Comparison of ENCODE assay signal across 13 cellular contexts in genomic region chr1:160127865-160128523, GRCh38. TPM values are rescaled to one million over a fixed set of nuclear protein-coding genes. Genes with fewer than 3 reads are reported as not detected.
A peak's percentile ranks its signal among the peaks of the same experiment; 100 is the strongest.
DNase-seq lines count a peak whose midpoint lies in the region; ATAC-seq lines count a peak whose summit lies in the region.
"Had no signal": no experiment of that assay in that cellular context is flagged by ENCODE, and none has a peak within 500 bp of the region (broad histone marks: within the 10 kb centered on the region; RNA-seq: fewer than 3 reads in every experiment).

No MANE protein-coding gene starts in this region.

- H3K4me3 ChIP-seq in MG63: no peak overlapping the region
- H3K4me3 ChIP-seq: suprapubic skin had no signal

- H3K36me3 ChIP-seq in MG63: no peaks in the 10 kb centered on the region
- H3K36me3 ChIP-seq: suprapubic skin had no signal

- H3K9me3 ChIP-seq in MG63: no peaks in the 10 kb centered on the region
- H3K9me3 ChIP-seq: suprapubic skin had no signal

- peak; percentile 86 for DNase-seq in AG20443 (ENCODE audit: low spot score)
- DNase-seq in MG63: peak; percentile 58
- DNase-seq in dedifferentiated amniotic fluid mesenchymal stem cell (ENCODE audit: extremely low spot score): peak; percentile 31
- DNase-seq in myocyte (ENCODE audit: low read depth): peak; percentile 97
- no peak for DNase-seq in mucosa of gallbladder (ENCODE audit: low spot score)
- no peak for DNase-seq in NCI-H1436 treated with DMSO at 0.1 percent for 48 hours (lab: John Stamatoyannopoulos, UW)
- DNase-seq: activated naive CD4-positive, alpha-beta T cell treated with anti-CD3 and anti-CD28 coated beads, Interleukin-2, amount 10 ng/mL, durations not matched to agents 7 days and 5 days; CD4-positive, alpha-beta memory T cell; NCI-H1105 treated with DMSO at 0.1 percent for 48 hours had no signal

- H3K27me3 ChIP-seq in MG63: no peaks in the 10 kb centered on the region
- H3K27me3 ChIP-seq: suprapubic skin had no signal

- ATAC-seq in GM21576 (IDR thresholded peaks at IDR 0.05; ENCODE audit: unreplicated experiment) (no peak), GM21825 (IDR thresholded peaks at IDR 0.05; ENCODE audit: unreplicated experiment) (no peak)

RNA-seq across cellular contexts. Expression of gene ATP1A2, which starts 12.4 kb away (rescaled TPM):
- total RNA-seq in MG63 (2014; rRNA removed; shearing (Covaris generic); ENCODE audit: low replicate concordance): not detected in 2 replicates
- total RNA-seq in myocyte (28.2 and 60.4 TPM in 2 replicates), mucosa of gallbladder (18.6 TPM)
- 46.7 TPM for polyA plus RNA-seq in myocyte (2012)
- total RNA-seq: CD4-positive, alpha-beta memory T cell had no signal
- polyA plus RNA-seq: CD4-positive, alpha-beta memory T cell had no signal

RNA-seq across cellular contexts. Expression of gene ATP1A4, which starts 23.4 kb away (rescaled TPM):
- not detected in 2 replicates for total RNA-seq in MG63 (2014; rRNA removed; shearing (Covaris generic); ENCODE audit: low replicate concordance)
- 0.10 and 0.19 TPM in 2 replicates for total RNA-seq in myocyte
- polyA plus RNA-seq in myocyte (2012): 0.16 TPM
- 0.43 TPM for total RNA-seq in mucosa of gallbladder
- total RNA-seq: CD4-positive, alpha-beta memory T cell; suprapubic skin had no signal
- polyA plus RNA-seq: CD4-positive, alpha-beta memory T cell had no signal

RNA-seq across cellular contexts. Expression of gene IGSF8, which starts 29.6 kb away (rescaled TPM):
- 18.0 and 20.2 TPM in 2 replicates for total RNA-seq in MG63 (2014; rRNA removed; shearing (Covaris generic); ENCODE audit: low replicate concordance)
- 27.9 and 33.5 TPM in 2 replicates for total RNA-seq in myocyte
- polyA plus RNA-seq in myocyte (2012): 42.5 TPM
- 81.7 TPM for total RNA-seq in mucosa of gallbladder

RNA-seq across cellular contexts. Expression of gene KCNJ9, which starts 46.7 kb away (rescaled TPM):
- not detected in 2 replicates for total RNA-seq in MG63 (2014; rRNA removed; shearing (Covaris generic); ENCODE audit: low replicate concordance)
- not detected in 2 replicates for total RNA-seq in myocyte
- polyA plus RNA-seq in myocyte (2012): not detected
- not detected for total RNA-seq in mucosa of gallbladder
- total RNA-seq: CD4-positive, alpha-beta memory T cell had no signal
- polyA plus RNA-seq: CD4-positive, alpha-beta memory T cell; esophagus had no signal

RNA-seq across cellular contexts. Expression of gene KCNJ10, which starts 58.0 kb away (rescaled TPM):
- not detected in 2 replicates for total RNA-seq in MG63 (2014; rRNA removed; shearing (Covaris generic); ENCODE audit: low replicate concordance)
- total RNA-seq in myocyte: not detected in 2 replicates
- polyA plus RNA-seq in myocyte (2012): 0.08 TPM
- total RNA-seq in mucosa of gallbladder: not detected
- total RNA-seq: CD4-positive, alpha-beta memory T cell; suprapubic skin had no signal
- polyA plus RNA-seq: esophagus had no signal

Comparison
In these comparisons a context has a peak if more than half of its experiments do, and no peak if none do; other contexts are left out.
1. DNase-seq: peak in AG20443 (single experiment), MG63 (single experiment), dedifferentiated amniotic fluid mesenchymal stem cell (single experiment) and myocyte (single experiment); none in mucosa of gallbladder (single experiment) and NCI-H1436 treated with DMSO at 0.1 percent for 48 hours (single experiment).
2. RNA of gene ATP1A2, which starts 12.4 kb away (total RNA-seq): 28.2 to 60.4 TPM in myocyte and 18.6 TPM in mucosa of gallbladder (single experiment); not detected in MG63; every median in the first group is over 10 times any median in the second.